In genomic region chr1:237799762-237800474, GRCh38 we compare ENCODE assay signal across 8 cellular contexts.
DNase-seq lines count a peak whose midpoint lies in the region; ATAC-seq lines count a peak whose summit lies in the region.

No MANE protein-coding gene starts in this region.

- no peak overlapping the region for H3K27ac Mint-ChIP-seq in T-helper 17 cell

- DNase-seq in DMS153 treated with DMSO at 0.1 percent for 48 hours (lab: John Stamatoyannopoulos, UW; ENCODE audit: unreplicated experiment) (peak; percentile 16), NCI-H345 treated with DMSO at 0.1 percent for 48 hours (lab: John Stamatoyannopoulos, UW; ENCODE audit: unreplicated experiment) (peak; percentile 5), iPS-NIHi11 (ENCODE audit: low spot score) (peak; percentile 86), T-helper 17 cell (no peak)
- DNase-seq in activated T-cell treated with anti-CD3 and anti-CD28 coated beads, Interleukin-2, amount 50 U/mL, for 48 hours = peak; percentile 33 to 36
- DNase-seq in stimulated activated CD8-positive, alpha-beta memory T cell treated with anti-CD3 and anti-CD28 coated beads, Interleukin-7, amount 100 ng/mL, for 48 hours (ENCODE audit: extremely low read depth in 1 of 2, low read depth in 1 of 2) = peak; percentile 4 to 25

- H3K9me3 ChIP-seq in T-helper 17 cell (ENCODE audit: control insufficient read depth, low read length, poor library complexity, severe bottlenecking) = no peaks in the 10 kb centered on the region

- ATAC-seq in GM19025 (IDR thresholded peaks at IDR 0.05; ENCODE audit: low read depth, unreplicated experiment) (peak; percentile 93), HG03103 (IDR thresholded peaks at IDR 0.05; ENCODE audit: low read depth, unreplicated experiment) (peak; percentile 99), T-helper 17 cell (no peak)

- H3K36me3 Mint-ChIP-seq in T-helper 17 cell (ENCODE audit: low read depth) = no peaks in the 10 kb centered on the region

- no peak overlapping the region for H3K4me3 Mint-ChIP-seq in T-helper 17 cell

- no peaks in the 10 kb centered on the region for H3K4me1 Mint-ChIP-seq in T-helper 17 cell

- peaks cover 12% of the 10 kb centered on the region for H3K27me3 Mint-ChIP-seq in T-helper 17 cell

Comparison
In these comparisons a context has a peak if more than half of its experiments do, and no peak if none do; other contexts are left out.
1. DNase-seq: peak in DMS153 treated with DMSO at 0.1 percent for 48 hours (single experiment), NCI-H345 treated with DMSO at 0.1 percent for 48 hours (single experiment), activated T-cell treated with anti-CD3 and anti-CD28 coated beads, Interleukin-2, amount 50 U/mL, for 48 hours (2 of 2), iPS-NIHi11 (single experiment) and stimulated activated CD8-positive, alpha-beta memory T cell treated with anti-CD3 and anti-CD28 coated beads, Interleukin-7, amount 100 ng/mL, for 48 hours (2 of 2); none in T-helper 17 cell (0 of 3).